Comparison of ENCODE assay signal across 32 cellular contexts in the genomic region with DNA sequence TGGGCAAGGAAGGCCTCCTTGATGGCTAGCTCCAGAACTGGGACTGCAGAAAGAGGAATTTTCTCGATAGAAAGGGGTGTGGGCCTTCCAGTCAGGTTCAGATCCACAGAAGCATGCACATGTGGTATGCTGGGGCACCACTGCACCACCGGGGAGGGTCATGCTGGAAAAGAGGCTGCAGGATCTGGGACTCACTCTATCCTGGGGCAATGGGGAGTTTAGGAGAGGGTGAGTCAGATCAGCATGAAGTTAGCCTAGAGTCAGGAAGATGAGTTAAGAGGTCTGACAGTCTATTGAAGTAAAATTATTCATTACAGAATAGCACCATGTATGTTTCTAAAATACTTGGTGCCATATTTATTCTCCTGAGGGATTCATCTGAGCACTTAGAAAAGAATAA.
"Had no signal": no experiment of that assay in that cellular context is flagged by ENCODE, and none has a peak within 500 bp of the region (broad histone marks: within the 10 kb centered on the region; RNA-seq: fewer than 3 reads in every experiment).

No MANE protein-coding gene starts in this region.

- H3K27ac ChIP-seq: breast epithelium, Peyer's patch had no signal

- DNase-seq: activated CD4-positive, alpha-beta T cell treated with anti-CD3 and anti-CD28 coated beads, Interleukin-2, amount 10 ng/mL, durations not matched to agents 7 days and 5 days; activated CD4-positive, alpha-beta T cell treated with anti-CD3 and anti-CD28 coated beads, Interleukin-2, amount 50 U/mL, for 48 hours; activated CD8-positive, alpha-beta T cell treated with anti-CD3 and anti-CD28 coated beads, Interleukin-2, amount 10 ng/mL, durations not matched to agents 7 days and 5 days; activated gamma-delta T cell treated with Interleukin-2 at 50 U/mL for 16 hours; activated naive CD4-positive, alpha-beta T cell treated with anti-CD3 and anti-CD28 coated beads, Interleukin-2, amount 10 ng/mL, durations not matched to agents 7 days and 5 days; activated naive CD8-positive, alpha-beta T cell treated with anti-CD3 and anti-CD28 coated beads, Interleukin-2, amount 50 U/mL, for 24 hours; activated T-cell treated with anti-CD3 and anti-CD28 coated beads, Interleukin-2, amount 50 U/mL, for 24 hours; amniotic stem cell; aorta; Karpas-422; KBM-7; MG63; MV-4-11; NCI-H1092; NCI-H146; NCI-H187; NCI-H2029 treated with DMSO at 0.1 percent for 48 hours; NCI-H2107; NCI-H2171; NCI-H510A; NCI-H526; NCI-H748 treated with DMSO at 0.1 percent for 48 hours; NK-92 treated with Interleukin-12 subunit alpha and Interleukin-12 subunit beta, amount 100 ng/mL, for 24 hours; PC-3; Peyer's patch; SIG-M5; SW 1271; T-helper 1 cell; T-helper 2 cell; T-helper 9 cell had no signal

- H3K36me3 ChIP-seq: breast epithelium, MG63, Peyer's patch had no signal

- H3K27me3 ChIP-seq: breast epithelium, MG63, Peyer's patch had no signal

- H3K4me3 ChIP-seq: breast epithelium, MG63, Peyer's patch had no signal

- ATAC-seq: activated CD8-positive, alpha-beta T cell treated with anti-CD3 and anti-CD28 coated beads, Interleukin-2, amount 10 ng/mL, durations not matched to agents 7 days and 5 days; activated naive CD8-positive, alpha-beta T cell treated with anti-CD3 and anti-CD28 coated beads, Interleukin-2, amount 50 U/mL, for 24 hours; PC-3; Right ventricle myocardium inferior had no signal

- H3K4me1 ChIP-seq: breast epithelium, Peyer's patch had no signal

- H3K9me3 ChIP-seq: breast epithelium, MG63, Peyer's patch had no signal
